In genomic region chr1:156055343-156055645, GRCh38 we compare ENCODE assay signal across 8 cellular contexts. TPM values are rescaled to one million over a fixed set of nuclear protein-coding genes. Genes with fewer than 3 reads are reported as not detected.
DNase-seq lines count a peak whose midpoint lies in the region; ATAC-seq and TF ChIP-seq lines count a peak whose summit lies in the region.

No MANE protein-coding gene starts in this region.

- ATAC-seq in activated T-cell treated with anti-CD3 and anti-CD28 coated beads, Interleukin-2, amount 50 U/mL, for 4 hours, result no peak
- ATAC-seq in lower lobe of right lung (no peak), GM18868 (IDR thresholded peaks at IDR 0.05; ENCODE audit: unreplicated experiment) (no peak)

- H3K27me3 Mint-ChIP-seq in activated T-cell treated with anti-CD3 and anti-CD28 coated beads, Interleukin-2, amount 50 U/mL, for 4 hours (ENCODE audit: low read depth), result no peaks in the 10 kb centered on the region

- H3K9me3 Mint-ChIP-seq in activated T-cell treated with anti-CD3 and anti-CD28 coated beads, Interleukin-2, amount 50 U/mL, for 4 hours, result no peaks in the 10 kb centered on the region

- H3K9me3 ChIP-seq in lower lobe of right lung, result no peaks in the 10 kb centered on the region
- H3K9me3 ChIP-seq in tibial artery, result no peaks in the 10 kb centered on the region

- no peak for TF ChIP-seq CTCF in astrocyte of the spinal cord (IDR thresholded peaks at IDR 0.05; ENCODE audit: low read depth, low read length)
- no peak for TF ChIP-seq CTCF in lower lobe of right lung (IDR thresholded peaks at IDR 0.05)
- TF ChIP-seq CTCF in tibial artery (IDR thresholded peaks at IDR 0.05), result no peak

- DNase-seq in activated T-cell treated with anti-CD3 and anti-CD28 coated beads, Interleukin-2, amount 50 U/mL, for 4 hours, result no peak
- no peak for DNase-seq in activated T-cell treated with anti-CD3 and anti-CD28 coated beads, Interleukin-2, amount 50 U/mL, for 1 hour
- no peak for DNase-seq in astrocyte of the spinal cord (ENCODE audit: low read depth, low spot score)
- no peak for DNase-seq in lower lobe of right lung
- no peak for DNase-seq in tibial artery
- no peak for DNase-seq in NCI-H524 (lab: John Stamatoyannopoulos, UW)
- DNase-seq in NCI-H2196 (lab: John Stamatoyannopoulos, UW; ENCODE audit: unreplicated experiment), result no peak

- H3K4me1 Mint-ChIP-seq in activated T-cell treated with anti-CD3 and anti-CD28 coated beads, Interleukin-2, amount 50 U/mL, for 4 hours (ENCODE audit: low read depth), result peaks cover 25% of the 10 kb centered on the region

- in situ Hi-C loops in astrocyte of the spinal cord (cut with HindIII; ENCODE audit: low sequenced_read_pairs), result no loop called here

- H3K4me3 ChIP-seq in astrocyte of the spinal cord (ENCODE audit: low read depth, low read length) (peak overlapping the region; percentile 60), lower lobe of right lung (peak overlapping the region; percentile 91), tibial artery (peak overlapping the region; percentile 72 to 88)

- H3K36me3 ChIP-seq in lower lobe of right lung (peaks cover 20% of the 10 kb centered on the region), tibial artery (peaks cover 0 to 28% (median 12%) of the 10 kb centered on the region in 3 donors)

- H3K4me1 ChIP-seq in lower lobe of right lung (peaks cover 22% of the 10 kb centered on the region), tibial artery (peaks cover 0 to 35% (median 20%) of the 10 kb centered on the region in 4 donors)

- no peaks in the 10 kb centered on the region for H3K36me3 Mint-ChIP-seq in activated T-cell treated with anti-CD3 and anti-CD28 coated beads, Interleukin-2, amount 50 U/mL, for 4 hours (ENCODE audit: insufficient read depth)

- H3K27me3 ChIP-seq in lower lobe of right lung (ENCODE audit: low read depth) (no peaks in the 10 kb centered on the region), tibial artery (no peaks in the 10 kb centered on the region)

- H3K27ac ChIP-seq in lower lobe of right lung, result peak overlapping the region; percentile 85
- H3K27ac ChIP-seq in tibial artery, result peak overlapping the region; percentile 84 to 96

- intact Hi-C loops in lower lobe of right lung (cut with DNase I) (no loop called here), tibial artery (cut with DNase I; ENCODE audit: low total_unique reads) (no loop called here)

- peak overlapping the region; percentile 97 for H3K4me3 Mint-ChIP-seq in activated T-cell treated with anti-CD3 and anti-CD28 coated beads, Interleukin-2, amount 50 U/mL, for 4 hours

RNA-seq across cellular contexts. Expression of gene LAMTOR2, which starts 0.7 kb away (rescaled TPM):
- 10 to 100 TPM; 56.6 to 62.3 (median 59.2) TPM for total RNA-seq in activated T-cell treated with anti-CD3 and anti-CD28 coated beads, Interleukin-2, amount 50 U/mL, for 4 hours
- 66.5 TPM for total RNA-seq in lower lobe of right lung

RNA-seq across cellular contexts. Expression of gene UBQLN4, which starts 1.7 kb away (rescaled TPM):
- total RNA-seq in activated T-cell treated with anti-CD3 and anti-CD28 coated beads, Interleukin-2, amount 50 U/mL, for 4 hours, result 10 to 100 TPM; 52.9 to 57.3 (median 53.7) TPM
- total RNA-seq in lower lobe of right lung, result 32.5 TPM

RNA-seq across cellular contexts. Expression of gene RAB25, which starts 5.7 kb away (rescaled TPM):
- under 1 TPM; 0.61 to 0.79 (median 0.63) TPM for total RNA-seq in activated T-cell treated with anti-CD3 and anti-CD28 coated beads, Interleukin-2, amount 50 U/mL, for 4 hours
- total RNA-seq in lower lobe of right lung, result 58.0 TPM

RNA-seq across cellular contexts. Expression of gene MEX3A, which starts 27.0 kb away (rescaled TPM):
- total RNA-seq in activated T-cell treated with anti-CD3 and anti-CD28 coated beads, Interleukin-2, amount 50 U/mL, for 4 hours, result under 1 TPM; 0.50 to 0.66 (median 0.57) TPM
- 0.74 TPM for total RNA-seq in lower lobe of right lung

RNA-seq across cellular contexts. Expression of gene SSR2, which starts 34.5 kb away (rescaled TPM):
- 100 to 1,000 TPM; 167 to 183 (median 173) TPM for total RNA-seq in activated T-cell treated with anti-CD3 and anti-CD28 coated beads, Interleukin-2, amount 50 U/mL, for 4 hours
- total RNA-seq in lower lobe of right lung, result 207 TPM

Comparison
In these comparisons a context has a peak if more than half of its experiments do, and no peak if none do; other contexts are left out.
1. RNA of gene RAB25, which starts 5.7 kb away (total RNA-seq): 58.0 TPM in lower lobe of right lung (single experiment); 0.61 to 0.79 TPM in activated T-cell treated with anti-CD3 and anti-CD28 coated beads, Interleukin-2, amount 50 U/mL, for 4 hours; every median in the first group is over 10 times any median in the second.
2. Peak in every context shown above with its lines, with median percentiles within 50 percentile points of each other: H3K4me3 ChIP-seq.